ENCODE assay signal across 8 cellular contexts in the genomic region with DNA sequence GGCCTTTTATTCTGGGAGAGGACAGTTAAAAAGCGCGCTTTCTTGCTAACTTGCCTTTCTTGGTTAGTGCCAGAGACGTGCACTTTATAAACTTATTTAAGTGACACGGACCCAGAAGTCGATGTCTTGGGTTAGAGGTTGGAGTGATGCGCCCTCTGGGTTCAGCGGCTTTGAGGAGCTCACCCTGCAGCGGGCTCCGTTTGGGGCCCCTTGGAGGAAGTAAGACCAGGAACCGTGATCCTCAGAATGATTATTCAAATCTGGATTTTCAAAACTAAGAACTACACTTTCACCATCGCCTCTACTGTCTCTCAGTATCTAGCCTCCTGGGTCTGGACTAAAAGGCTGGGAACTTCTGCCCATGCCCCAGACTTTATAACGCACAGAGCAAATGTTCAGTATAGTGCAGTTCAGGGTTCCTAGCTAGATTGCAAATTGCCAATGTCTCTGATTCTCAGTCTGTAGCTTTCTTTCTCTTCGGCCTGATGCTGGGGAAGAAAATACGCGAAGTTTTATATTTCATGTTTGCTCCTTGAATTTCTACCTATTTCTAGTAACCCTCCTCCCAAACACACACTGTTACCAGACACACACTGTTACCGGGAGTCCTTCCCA. TPM values are rescaled to one million over a fixed set of nuclear protein-coding genes. Genes with fewer than 3 reads are reported as not detected.
DNase-seq lines count a peak whose midpoint lies in the region; ATAC-seq, FAIRE-seq and TF ChIP-seq lines count a peak whose summit lies in the region.

No MANE protein-coding gene starts in this region.

- no peak overlapping the region for H3K9ac ChIP-seq in HepG2 (ENCODE audit: insufficient read depth, low read depth, low read length)

- no peak overlapping the region for H3K4me2 ChIP-seq in HepG2 (ENCODE audit: low read depth, low read length)

- H3K27me3 Mint-ChIP-seq in IgD-negative memory B cell (no peaks in the 10 kb centered on the region), neural crest cell (ENCODE audit: low read depth) (peaks cover 23% of the 10 kb centered on the region)
- peaks cover 5% of the 10 kb centered on the region for H3K27me3 Mint-ChIP-seq in dendritic cell treated with granulocyte-macrophage colony-stimulating factor and Interleukin-4, amounts not matched to agents 40 ng/mL and 50 ng/mL, for 4 days

- H3K27me3 ChIP-seq in right lobe of liver: no peaks in the 10 kb centered on the region
- 0 out of 5 replicates have a peak, but pooled peaks cover 0 to 1% of the 10 kb centered on the region in 2 experiments for H3K27me3 ChIP-seq in HepG2 (ENCODE audit: control insufficient read depth in 1 of 2, insufficient read depth in 2 of 2, low read length in 2 of 2)

- intact Hi-C loops in right lobe of liver (cut with DNase I) (no loop called here), HepG2 (cut with micrococcal nuclease; ENCODE audit: unreplicated experiment) (no loop called here)
- intact Hi-C loops in dendritic cell treated with granulocyte-macrophage colony-stimulating factor and Interleukin-4, amounts not matched to agents 40 ng/mL and 50 ng/mL, for 4 days (cut with micrococcal nuclease): no loop called here

- H2AFZ ChIP-seq in HepG2 (ENCODE audit: low read length): no peak overlapping the region

- TF ChIP-seq CTCF in right lobe of liver (IDR thresholded peaks at IDR 0.05) (no peak), HepG2 (CRISPR knock-in tag; IDR thresholded peaks at IDR 0.05) (no peak), neural crest cell (conservative IDR thresholded peaks at IDR 0.05) (no peak)

- TF ChIP-seq POLR2A in right lobe of liver (IDR thresholded peaks at IDR 0.05) (no peak), HepG2 (IDR thresholded peaks at IDR 0.05; ENCODE audit: insufficient read depth in 1 of 2, low read depth in 2 of 2, low read length in 2 of 2) (no peak)

- peaks cover 6% of the 10 kb centered on the region for H3K36me3 Mint-ChIP-seq in IgD-negative memory B cell
- peaks cover 46% of the 10 kb centered on the region for H3K36me3 Mint-ChIP-seq in dendritic cell treated with granulocyte-macrophage colony-stimulating factor and Interleukin-4, amounts not matched to agents 40 ng/mL and 50 ng/mL, for 4 days (ENCODE audit: low read depth)
- peaks cover 2% of the 10 kb centered on the region for H3K36me3 Mint-ChIP-seq in neural crest cell (ENCODE audit: low read depth)

- H3K79me2 ChIP-seq in HepG2 (ENCODE audit: insufficient read depth, low read length): no peaks in the 10 kb centered on the region

- H3K4me3 ChIP-seq in right lobe of liver (peak overlapping the region; percentile 47 to 60 (median 49)), HepG2 (replicated peaks in 1 of 3; ENCODE audit: insufficient read depth in 1 of 3, low read depth in 2 of 3, low read length in 3 of 3) (no peak overlapping the region)

- 56% methylated on average over 11 of the region's 16 CpGs for WGBS in right lobe of liver (ENCODE audit: insufficient coverage, low coverage, low lambda C conversion rate, missing lambda C conversion rate)
- WGBS in HepG2 (ENCODE audit: low lambda C conversion rate): 94% methylated on average over 16 of the region's 16 CpGs

- TF ChIP-seq RAD21 in HepG2 (CRISPR knock-in tag; IDR thresholded peaks at IDR 0.05): no peak

- H4K20me1 ChIP-seq in HepG2 (ENCODE audit: insufficient read depth, low read length): no peaks in the 10 kb centered on the region

- H3K4me1 ChIP-seq in right lobe of liver (no peaks in the 10 kb centered on the region), HepG2 (ENCODE audit: insufficient read depth, low read length) (no peaks in the 10 kb centered on the region)

- H3K27ac Mint-ChIP-seq in IgD-negative memory B cell (peak overlapping the region; percentile 85 to 92 (median 90)), neural crest cell (ENCODE audit: unreplicated experiment) (peak overlapping the region; percentile 93)
- H3K27ac Mint-ChIP-seq in dendritic cell treated with granulocyte-macrophage colony-stimulating factor and Interleukin-4, amounts not matched to agents 40 ng/mL and 50 ng/mL, for 4 days: peak overlapping the region; percentile 70

- in situ Hi-C loops in HepG2 (cut with HindIII; ENCODE audit: extremely low pct_ligation_motif_present, low pct_unique_long_range_greater_than_20kb): no loop called here

- H3K4me3 Mint-ChIP-seq in IgD-negative memory B cell: peak overlapping the region; percentile 89 to 97 (median 96)
- peak overlapping the region; percentile 73 for H3K4me3 Mint-ChIP-seq in dendritic cell treated with granulocyte-macrophage colony-stimulating factor and Interleukin-4, amounts not matched to agents 40 ng/mL and 50 ng/mL, for 4 days
- peak overlapping the region; percentile 77 for H3K4me3 Mint-ChIP-seq in neural crest cell

- H3K36me3 ChIP-seq in right lobe of liver: no peaks in the 10 kb centered on the region
- H3K36me3 ChIP-seq in HepG2 (replicated peaks in 1 of 2; ENCODE audit: control insufficient read depth in 1 of 2, insufficient read depth in 2 of 2, low read length in 2 of 2): no peaks in the 10 kb centered on the region; a peak in 1 of 5 replicates

- ATAC-seq in right lobe of liver: peak; percentile 24 to 47 (median 32)
- no peak for ATAC-seq in HepG2

- H3K4me1 Mint-ChIP-seq in IgD-negative memory B cell: peaks cover 24 to 41% (median 31%) of the 10 kb centered on the region in 3 donors
- H3K4me1 Mint-ChIP-seq in dendritic cell treated with granulocyte-macrophage colony-stimulating factor and Interleukin-4, amounts not matched to agents 40 ng/mL and 50 ng/mL, for 4 days (ENCODE audit: low read depth): peaks cover 28% of the 10 kb centered on the region
- peaks cover 17% of the 10 kb centered on the region for H3K4me1 Mint-ChIP-seq in neural crest cell

- no peak for TF ChIP-seq EP300 in HepG2 (IDR thresholded peaks at IDR 0.05; ENCODE audit: low read depth in 2 of 2, low read length in 2 of 2)
- TF ChIP-seq EP300 in HepG2 (CRISPR knock-in tag; IDR thresholded peaks at IDR 0.05; ENCODE audit: borderline replicate concordance): no peak

- no peak for FAIRE-seq in HepG2 (lab: Jason Lieb, UNC)

- H3K9me3 ChIP-seq in right lobe of liver (no peaks in the 10 kb centered on the region), HepG2 (ENCODE audit: low read length) (no peaks in the 10 kb centered on the region)

- CTCF ChIA-PET in HepG2 (lab: Yijun Ruan, JAX; ENCODE audit: low intra/inter-chr PET ratio, low total read pairs): no interaction called here

- no peak overlapping the region for H3K27ac ChIP-seq in right lobe of liver
- H3K27ac ChIP-seq in HepG2 (ENCODE audit: extremely low read length, insufficient read depth, low read length): no peak overlapping the region

- POLR2A ChIA-PET in HepG2 (lab: Yijun Ruan, JAX): no interaction called here

- no TSS peak for BruUV-seq in HepG2 (replicated peaks; lab: Mats Ljungman, UMichigan)

- H3K9me3 Mint-ChIP-seq in IgD-negative memory B cell (no peaks in the 10 kb centered on the region), neural crest cell (no peaks in the 10 kb centered on the region)
- H3K9me3 Mint-ChIP-seq in dendritic cell treated with granulocyte-macrophage colony-stimulating factor and Interleukin-4, amounts not matched to agents 40 ng/mL and 50 ng/mL, for 4 days: no peaks in the 10 kb centered on the region

- DNase-seq in right lobe of liver (no peak), HepG2 (ENCODE audit: low spot score) (no peak), neural crest cell (ENCODE audit: low read depth, low spot score) (no peak), globus pallidus (ENCODE audit: low spot score) (no peak), DMS153 treated with DMSO at 0.1 percent for 48 hours (lab: John Stamatoyannopoulos, UW; ENCODE audit: unreplicated experiment) (no peak), epidermal melanocyte (ENCODE audit: insufficient read length, low spot score) (no peak)

RNA-seq across cellular contexts. Expression of a gene that starts 18.6 kb away (rescaled TPM):
- 10 to 100 TPM in 4 of 6 experiments, 1 to 10 TPM in 2; 6.4 to 21.2 (median 12.1) TPM for total RNA-seq in right lobe of liver
- total RNA-seq in HepG2 (2016; rRNA removed; fragmentation: Illumina TruSeq; extraction: Trizol): 22.1 and 32.3 TPM in 2 replicates
- total RNA-seq in HepG2 (2016; cell fraction: cytosol; rRNA removed; fragmentation: Illumina TruSeq; extraction: Trizol; ENCODE audit: low read depth): 72.0 and 77.5 TPM in 2 replicates
- total RNA-seq in HepG2 (2016; cell fraction: insoluble cytoplasmic fraction; rRNA removed; fragmentation: Illumina TruSeq; extraction: Trizol): 22.7 and 33.9 TPM in 2 replicates
- 37.3 and 38.5 TPM in 2 replicates for total RNA-seq in HepG2 (2016; cell fraction: membrane; rRNA removed; fragmentation: Illumina TruSeq; extraction: Trizol)
- 26.1 and 28.3 TPM in 2 replicates for total RNA-seq in HepG2 (2016; cell fraction: nucleus; rRNA removed; fragmentation: Illumina TruSeq; extraction: Trizol)
- polyA plus RNA-seq in HepG2 (2011; rRNA removed): 23.8 and 30.7 TPM in 2 replicates
- 21.9 and 24.2 TPM in 2 replicates for polyA plus RNA-seq in HepG2 (2011; cell fraction: cytosol; rRNA removed)
- 68.3 and 80.4 TPM in 2 replicates for polyA plus RNA-seq in HepG2 (2011; cell fraction: nucleus; rRNA removed)
- 19.4 and 20.7 TPM in 2 replicates for polyA plus RNA-seq in HepG2 (2012)
- 4.1 and 4.4 TPM in 2 replicates for polyA plus RNA-seq in HepG2 (2016; cell fraction: cytosol; fragmentation: Illumina TruSeq; extraction: Trizol; ENCODE audit: low read depth)
- polyA plus RNA-seq in HepG2 (2016; cell fraction: insoluble cytoplasmic fraction; fragmentation: Illumina TruSeq; extraction: Trizol; ENCODE audit: low read depth): 22.5 and 25.2 TPM in 2 replicates
- 14.8 and 15.2 TPM in 2 replicates for polyA plus RNA-seq in HepG2 (2016; cell fraction: membrane; fragmentation: Illumina TruSeq; extraction: Trizol; ENCODE audit: low read depth)
- 63.0 and 65.6 TPM in 2 replicates for polyA plus RNA-seq in HepG2 (2016; cell fraction: nucleus; fragmentation: Illumina TruSeq; extraction: Trizol; ENCODE audit: insufficient read depth, low read depth)
- polyA minus RNA-seq in HepG2 (2011; rRNA and poly(A)+ RNA removed; ENCODE audit: low replicate concordance): 0.07 and 139 TPM in 2 replicates
- polyA minus RNA-seq in HepG2 (2011; cell fraction: cytosol; rRNA and poly(A)+ RNA removed): 31.4 and 35.0 TPM in 2 replicates
- 12.0 and 20.4 TPM in 2 replicates for polyA minus RNA-seq in HepG2 (2011; cell fraction: nucleus; rRNA and poly(A)+ RNA removed)
- 0.36 TPM for polyA plus RNA-seq in IgD-negative memory B cell
- total RNA-seq in neural crest cell: 104 and 119 TPM in 2 replicates

RNA-seq across cellular contexts. Expression of a gene that starts 25.3 kb away (rescaled TPM):
- 10 to 100 TPM in 5 of 6 experiments, 1 to 10 TPM in 1; 9.0 to 34.1 (median 23.2) TPM for total RNA-seq in right lobe of liver
- total RNA-seq in HepG2 (2016; rRNA removed; fragmentation: Illumina TruSeq; extraction: Trizol): 12.9 and 15.3 TPM in 2 replicates
- total RNA-seq in HepG2 (2016; cell fraction: cytosol; rRNA removed; fragmentation: Illumina TruSeq; extraction: Trizol; ENCODE audit: low read depth): 15.1 and 19.5 TPM in 2 replicates
- 10.8 and 14.4 TPM in 2 replicates for total RNA-seq in HepG2 (2016; cell fraction: insoluble cytoplasmic fraction; rRNA removed; fragmentation: Illumina TruSeq; extraction: Trizol)
- total RNA-seq in HepG2 (2016; cell fraction: membrane; rRNA removed; fragmentation: Illumina TruSeq; extraction: Trizol): 32.7 and 34.3 TPM in 2 replicates
- 8.1 and 9.4 TPM in 2 replicates for total RNA-seq in HepG2 (2016; cell fraction: nucleus; rRNA removed; fragmentation: Illumina TruSeq; extraction: Trizol)
- polyA plus RNA-seq in HepG2 (2011; rRNA removed): 16.5 and 18.2 TPM in 2 replicates
- polyA plus RNA-seq in HepG2 (2011; cell fraction: cytosol; rRNA removed): 19.8 and 23.3 TPM in 2 replicates
- polyA plus RNA-seq in HepG2 (2011; cell fraction: nucleus; rRNA removed): 8.5 and 9.9 TPM in 2 replicates
- 10.1 and 13.3 TPM in 2 replicates for polyA plus RNA-seq in HepG2 (2012)
- polyA plus RNA-seq in HepG2 (2016; cell fraction: cytosol; fragmentation: Illumina TruSeq; extraction: Trizol; ENCODE audit: low read depth): 23.0 and 28.4 TPM in 2 replicates
- polyA plus RNA-seq in HepG2 (2016; cell fraction: insoluble cytoplasmic fraction; fragmentation: Illumina TruSeq; extraction: Trizol; ENCODE audit: low read depth): 13.0 and 14.1 TPM in 2 replicates
- 35.6 and 37.4 TPM in 2 replicates for polyA plus RNA-seq in HepG2 (2016; cell fraction: membrane; fragmentation: Illumina TruSeq; extraction: Trizol; ENCODE audit: low read depth)
- polyA plus RNA-seq in HepG2 (2016; cell fraction: nucleus; fragmentation: Illumina TruSeq; extraction: Trizol; ENCODE audit: insufficient read depth, low read depth): 15.5 and 18.6 TPM in 2 replicates
- 9.5 and 35.1 TPM in 2 replicates for polyA minus RNA-seq in HepG2 (2011; rRNA and poly(A)+ RNA removed; ENCODE audit: low replicate concordance)
- 9.1 and 9.7 TPM in 2 replicates for polyA minus RNA-seq in HepG2 (2011; cell fraction: cytosol; rRNA and poly(A)+ RNA removed)
- 7.2 and 10.4 TPM in 2 replicates for polyA minus RNA-seq in HepG2 (2011; cell fraction: nucleus; rRNA and poly(A)+ RNA removed)
- polyA plus RNA-seq in IgD-negative memory B cell: 55.0 TPM
- total RNA-seq in neural crest cell: 15.9 and 16.7 TPM in 2 replicates

RNA-seq across cellular contexts. Expression of a gene that starts 55.0 kb away (rescaled TPM):
- total RNA-seq in right lobe of liver (1 to 10 TPM; 6.1 to 9.3 (median 8.0) TPM), HepG2 (2016; rRNA removed; fragmentation: Illumina TruSeq; extraction: Trizol) (9.5 and 12.9 TPM in 2 replicates), neural crest cell (18.7 and 19.1 TPM in 2 replicates)
- 4.4 and 6.0 TPM in 2 replicates for total RNA-seq in HepG2 (2016; cell fraction: cytosol; rRNA removed; fragmentation: Illumina TruSeq; extraction: Trizol; ENCODE audit: low read depth)
- 10.6 and 14.1 TPM in 2 replicates for total RNA-seq in HepG2 (2016; cell fraction: insoluble cytoplasmic fraction; rRNA removed; fragmentation: Illumina TruSeq; extraction: Trizol)
- total RNA-seq in HepG2 (2016; cell fraction: membrane; rRNA removed; fragmentation: Illumina TruSeq; extraction: Trizol): 4.9 and 5.6 TPM in 2 replicates
- total RNA-seq in HepG2 (2016; cell fraction: nucleus; rRNA removed; fragmentation: Illumina TruSeq; extraction: Trizol): 13.2 and 15.2 TPM in 2 replicates
- polyA plus RNA-seq in HepG2 (2011; rRNA removed) (12.5 and 14.7 TPM in 2 replicates), IgD-negative memory B cell (5.5 TPM)
- polyA plus RNA-seq in HepG2 (2011; cell fraction: cytosol; rRNA removed): 7.5 and 10.5 TPM in 2 replicates
- polyA plus RNA-seq in HepG2 (2011; cell fraction: nucleus; rRNA removed): 11.3 TPM in 2 replicates
- polyA plus RNA-seq in HepG2 (2012): 8.1 and 8.5 TPM in 2 replicates
- 1.0 and 1.3 TPM in 2 replicates for polyA plus RNA-seq in HepG2 (2016; cell fraction: cytosol; fragmentation: Illumina TruSeq; extraction: Trizol; ENCODE audit: low read depth)
- 9.3 and 10.0 TPM in 2 replicates for polyA plus RNA-seq in HepG2 (2016; cell fraction: insoluble cytoplasmic fraction; fragmentation: Illumina TruSeq; extraction: Trizol; ENCODE audit: low read depth)
- 2.6 TPM in 2 replicates for polyA plus RNA-seq in HepG2 (2016; cell fraction: membrane; fragmentation: Illumina TruSeq; extraction: Trizol; ENCODE audit: low read depth)
- polyA plus RNA-seq in HepG2 (2016; cell fraction: nucleus; fragmentation: Illumina TruSeq; extraction: Trizol; ENCODE audit: insufficient read depth, low read depth): 16.2 and 18.7 TPM in 2 replicates
- 30.7 and 36.9 TPM in 2 replicates for polyA minus RNA-seq in HepG2 (2011; rRNA and poly(A)+ RNA removed; ENCODE audit: low replicate concordance)
- polyA minus RNA-seq in HepG2 (2011; cell fraction: cytosol; rRNA and poly(A)+ RNA removed): 12.8 and 15.4 TPM in 2 replicates
- polyA minus RNA-seq in HepG2 (2011; cell fraction: nucleus; rRNA and poly(A)+ RNA removed): 9.8 and 14.9 TPM in 2 replicates

Comparison
In these comparisons a context has a peak if more than half of its experiments do, and no peak if none do; other contexts are left out.
1. H3K4me3 ChIP-seq: peak in right lobe of liver (3 of 3); none in HepG2 (0 of 3).
2. Peak in every context shown above with its lines, with median percentiles within 50 percentile points of each other: H3K27ac Mint-ChIP-seq and H3K4me3 Mint-ChIP-seq.